In the genomic region with DNA sequence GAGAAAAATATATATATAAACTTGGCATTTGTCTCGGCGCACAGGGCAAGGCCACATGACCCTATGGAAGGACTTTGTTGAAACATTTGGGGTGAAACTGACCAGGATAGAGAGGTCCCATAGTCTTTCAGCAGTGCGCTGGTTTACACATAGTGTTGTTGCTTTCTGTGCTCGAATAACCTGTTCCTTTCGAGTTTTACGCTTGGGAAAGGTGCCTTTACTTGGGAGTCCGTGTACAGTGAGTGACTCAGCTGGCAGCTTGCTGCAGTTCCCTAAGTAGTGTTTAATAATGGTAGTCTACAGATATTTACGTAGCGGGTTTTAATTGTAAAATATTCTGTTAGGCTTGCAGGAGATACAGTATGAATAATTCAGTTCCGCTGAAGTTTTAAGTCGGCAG, we compare ENCODE assay signal across 8 cellular contexts. TPM values are rescaled to one million over a fixed set of nuclear protein-coding genes. Genes with fewer than 3 reads are reported as not detected.
DNase-seq lines count a peak whose midpoint lies in the region; ATAC-seq, FAIRE-seq and TF ChIP-seq lines count a peak whose summit lies in the region.

No MANE protein-coding gene starts in this region.

- H3K27ac ChIP-seq in CD4-positive, alpha-beta memory T cell (ENCODE audit: low read depth, low read length) = peak overlapping the region; percentile 46
- peak overlapping the region; percentile 68 for H3K27ac ChIP-seq in WERI-Rb-1
- H3K27ac ChIP-seq in heart right ventricle = peak overlapping the region in 9 of 10 donors; percentile 7 to 77 (median 70)
- H3K27ac ChIP-seq in gastrocnemius medialis = peak overlapping the region; percentile 76 to 84 (median 80)

- H3K4me1 Mint-ChIP-seq in CD4-positive, alpha-beta memory T cell = peaks cover 14 to 32% (median 18%) of the 10 kb centered on the region in 4 donors

- intact Hi-C loops in CD4-positive, alpha-beta memory T cell (cut with micrococcal nuclease) = no loop called here
- intact Hi-C loops in heart right ventricle (cut with DNase I) = no loop called here
- intact Hi-C loops in gastrocnemius medialis (cut with DNase I; ENCODE audit: low total_unique reads) = loop anchor here (5.0 kb wide), 1 partner anchor 502 kb away; a partner anchor contains a TSS

- no peaks in the 10 kb centered on the region for H3K27me3 ChIP-seq in CD4-positive, alpha-beta memory T cell (ENCODE audit: insufficient read depth, low read length)
- H3K27me3 ChIP-seq in WERI-Rb-1 (ENCODE audit: insufficient read depth, low read depth, severe bottlenecking) (no peaks in the 10 kb centered on the region), heart right ventricle (no peaks in the 10 kb centered on the region), gastrocnemius medialis (no peaks in the 10 kb centered on the region)

- CTCF ChIA-PET in CD4-positive, alpha-beta memory T cell (lab: Charles Lee; ENCODE audit: partially characterized antibody) = no interaction called here

- TF ChIP-seq CTCF in WERI-Rb-1 (IDR thresholded peaks at IDR 0.05; ENCODE audit: low read depth, low read length) (no peak), heart right ventricle (IDR thresholded peaks at IDR 0.05) (no peak), gastrocnemius medialis (IDR thresholded peaks at IDR 0.05 in 4 of 5, conservative IDR thresholded peaks at IDR 0.05 in 1 of 5) (no peak), D721Med (IDR thresholded peaks at IDR 0.05; ENCODE audit: insufficient read depth, missing control alignments) (no peak)

- no peaks in the 10 kb centered on the region for H3K9me3 ChIP-seq in CD4-positive, alpha-beta memory T cell (ENCODE audit: control insufficient read depth in 1 of 2, low read length in 2 of 2)
- H3K9me3 ChIP-seq in WERI-Rb-1 (ENCODE audit: severe bottlenecking) = no peaks in the 10 kb centered on the region
- H3K9me3 ChIP-seq in heart right ventricle = no peaks in the 10 kb centered on the region
- H3K9me3 ChIP-seq in gastrocnemius medialis = no peaks in the 10 kb centered on the region

- in situ Hi-C loops in gastrocnemius medialis (cut with MboI; ENCODE audit: low sequenced_read_pairs in 4 of 4) = no loop called here

- POLR2A ChIA-PET in CD4-positive, alpha-beta memory T cell (lab: Charles Lee; ENCODE audit: partially characterized antibody) = no interaction called here

- FAIRE-seq in D721Med (lab: Jason Lieb, UNC) = no peak

- no peak for TF ChIP-seq POLR2A in gastrocnemius medialis (IDR thresholded peaks at IDR 0.05)

- H3K27ac Mint-ChIP-seq in CD4-positive, alpha-beta memory T cell = peak overlapping the region in 6 of 7 donors; percentile 70 to 83 (median 82)

- peak overlapping the region; percentile 88 to 95 (median 92) for H3K4me3 Mint-ChIP-seq in CD4-positive, alpha-beta memory T cell

- no peaks in the 10 kb centered on the region for H3K27me3 Mint-ChIP-seq in CD4-positive, alpha-beta memory T cell

- no peaks in the 10 kb centered on the region for H3K9me3 Mint-ChIP-seq in CD4-positive, alpha-beta memory T cell

- DNase-seq in CD4-positive, alpha-beta memory T cell = no peak
- DNase-seq in WERI-Rb-1 = no peak
- DNase-seq in heart right ventricle = no peak
- DNase-seq in gastrocnemius medialis = no peak
- DNase-seq in D721Med (ENCODE audit: insufficient read length, low spot score) = no peak
- no peak for DNase-seq in SHP77 treated with DMSO at 0.1 percent for 48 hours (lab: John Stamatoyannopoulos, UW)
- no peak for DNase-seq in activated CD4-positive, CD25-positive, alpha-beta regulatory T cell (lab: John Stamatoyannopoulos, UW)

- peak overlapping the region; percentile 66 to 78 for H3K4me3 ChIP-seq in CD4-positive, alpha-beta memory T cell (ENCODE audit: low read length in 2 of 2)
- peak overlapping the region; percentile 65 for H3K4me3 ChIP-seq in WERI-Rb-1 (ENCODE audit: low read depth, low read length)
- H3K4me3 ChIP-seq in heart right ventricle = peak overlapping the region; percentile 33 to 74 (median 64)
- H3K4me3 ChIP-seq in gastrocnemius medialis = peak overlapping the region; percentile 67 to 75 (median 70)

- H3K36me3 Mint-ChIP-seq in CD4-positive, alpha-beta memory T cell = no peaks in the 10 kb centered on the region

- H3K36me3 ChIP-seq in CD4-positive, alpha-beta memory T cell (ENCODE audit: insufficient read depth, low read length) = no peaks in the 10 kb centered on the region
- H3K36me3 ChIP-seq in WERI-Rb-1 = no peaks in the 10 kb centered on the region
- H3K36me3 ChIP-seq in heart right ventricle = no peaks in the 10 kb centered on the region
- H3K36me3 ChIP-seq in gastrocnemius medialis = no peaks in the 10 kb centered on the region

- peak; percentile 2 for ATAC-seq in HG02623 (IDR thresholded peaks at IDR 0.05; ENCODE audit: unreplicated experiment)
- ATAC-seq in heart right ventricle = peak in 5 of 8 donors; percentile 5 to 58 (median 28)
- peak; percentile 30 to 38 for ATAC-seq in gastrocnemius medialis

- 10% methylated on average over 11 of the region's 11 CpGs for WGBS in heart right ventricle, 2 donors

- H3K4me1 ChIP-seq in CD4-positive, alpha-beta memory T cell (ENCODE audit: insufficient read depth, low read length) = peaks cover 7% of the 10 kb centered on the region
- H3K4me1 ChIP-seq in heart right ventricle = peaks cover 0 to 16% (median 7%) of the 10 kb centered on the region in 9 donors
- H3K4me1 ChIP-seq in gastrocnemius medialis = peaks cover 0 to 7% of the 10 kb centered on the region in 2 donors

RNA-seq across cellular contexts. Expression of a gene that starts 0.6 kb away (rescaled TPM):
- 1 to 10 TPM; 7.5 to 8.8 TPM for total RNA-seq in CD4-positive, alpha-beta memory T cell
- 1 to 10 TPM; 3.1 to 3.6 TPM for polyA plus RNA-seq in CD4-positive, alpha-beta memory T cell
- total RNA-seq in heart right ventricle = 10 to 100 TPM; 42.0 to 60.7 (median 55.7) TPM
- 10 to 100 TPM in 1 of 2 donors, 1 to 10 TPM in 1; 4.6 to 10.4 TPM for polyA plus RNA-seq in heart right ventricle
- 10 to 100 TPM; 15.0 to 29.7 (median 23.8) TPM for total RNA-seq in gastrocnemius medialis
